18 cellular contexts compared by ENCODE assay signal in the genomic region with DNA sequence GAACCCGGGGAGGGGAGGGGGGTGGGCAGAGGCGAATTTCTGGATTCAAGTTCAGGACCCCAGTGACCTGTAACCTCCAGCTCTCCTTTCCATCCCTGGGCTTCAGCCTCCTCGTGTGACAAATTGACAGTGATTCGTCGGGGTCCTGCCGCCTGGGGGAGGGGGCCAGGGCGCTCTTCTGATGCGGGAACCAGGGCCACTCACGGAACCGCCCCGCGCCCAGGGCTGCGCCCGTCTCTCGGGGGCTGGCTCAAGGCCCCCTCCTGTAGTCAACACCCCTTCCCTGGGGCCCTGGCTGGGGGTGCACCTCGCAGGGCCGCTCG.
DNase-seq lines count a peak whose midpoint lies in the region; ATAC-seq and TF ChIP-seq lines count a peak whose summit lies in the region.
"Had no signal": no experiment of that assay in that cellular context is flagged by ENCODE, and none has a peak within 500 bp of the region (broad histone marks: within the 10 kb centered on the region; RNA-seq: fewer than 3 reads in every experiment).

No MANE protein-coding gene starts in this region.

- WGBS in transverse colon (ENCODE audit: low coverage in 1 of 2), 2 donors, result 7% methylated on average over 18 of the region's 18 CpGs; no CpG with 5 or more reads in 1 of the 2 donors

- H3K9ac ChIP-seq in HUES6 (ENCODE audit: low read length), result no peak overlapping the region

- no peak for TF ChIP-seq CTCF in chondrocyte (IDR thresholded peaks at IDR 0.05)
- TF ChIP-seq CTCF in lower lobe of right lung (IDR thresholded peaks at IDR 0.05), result no peak
- no peak for TF ChIP-seq CTCF in transverse colon (IDR thresholded peaks at IDR 0.05)

- H3K36me3 ChIP-seq in HUES6 (ENCODE audit: control insufficient read depth, insufficient read depth, low read length) (no peaks in the 10 kb centered on the region), lower lobe of right lung (no peaks in the 10 kb centered on the region), transverse colon (no peaks in the 10 kb centered on the region)
- H3K36me3 ChIP-seq: neutrophil had no signal

- H3K4me3 Mint-ChIP-seq in chondrocyte (ENCODE audit: unreplicated experiment), result no peak overlapping the region
- H3K4me3 Mint-ChIP-seq: activated naive CD4-positive, alpha-beta T cell treated with anti-CD3 and anti-CD28 coated beads, Interleukin-2, amount 50 U/mL, for 24 hours; stimulated activated naive CD8-positive, alpha-beta T cell treated with anti-CD3 and anti-CD28 coated beads, Interleukin-15, Interleukin-2, amounts not matched to agents 100 ng/mL and 50 ng/mL, for 24 hours had no signal

- peak; percentile 30 for DNase-seq in chondrocyte (ENCODE audit: low spot score)
- DNase-seq in lower lobe of right lung, result no peak
- DNase-seq in transverse colon, result no peak
- no peak for DNase-seq in cerebellum (ENCODE audit: low spot score)
- DNase-seq in activated T-cell treated with anti-CD3 and anti-CD28 coated beads for 4 hours, result no peak
- DNase-seq: activated CD8-positive, alpha-beta memory T cell treated with anti-CD3 and anti-CD28 coated beads, Interleukin-2, amount 50 U/mL, for 4 hours; DMS79; NCI-H187; NCI-H510A treated with DMSO at 0.1 percent for 48 hours had no signal

- peaks cover 65% of the 10 kb centered on the region for H3K27me3 Mint-ChIP-seq in chondrocyte (ENCODE audit: low read depth)

- peaks cover 21% of the 10 kb centered on the region for H3K4me1 Mint-ChIP-seq in chondrocyte (ENCODE audit: low read depth)
- H3K4me1 Mint-ChIP-seq: activated naive CD4-positive, alpha-beta T cell treated with anti-CD3 and anti-CD28 coated beads, Interleukin-2, amount 50 U/mL, for 24 hours; CD14-positive monocyte had no signal

- intact Hi-C loops in lower lobe of right lung (cut with DNase I), result no loop called here
- intact Hi-C loops in transverse colon (cut with DNase I; ENCODE audit: low total_unique reads), result no loop called here

- H3K9me3 Mint-ChIP-seq in chondrocyte (ENCODE audit: low read depth), result no peaks in the 10 kb centered on the region
- H3K9me3 Mint-ChIP-seq: activated naive CD4-positive, alpha-beta T cell treated with anti-CD3 and anti-CD28 coated beads, Interleukin-2, amount 50 U/mL, for 24 hours; stimulated activated naive CD8-positive, alpha-beta T cell treated with anti-CD3 and anti-CD28 coated beads, Interleukin-15, Interleukin-2, amounts not matched to agents 100 ng/mL and 50 ng/mL, for 24 hours had no signal

- H3K36me3 Mint-ChIP-seq in chondrocyte (ENCODE audit: low read depth), result no peaks in the 10 kb centered on the region
- H3K36me3 Mint-ChIP-seq: activated naive CD4-positive, alpha-beta T cell treated with anti-CD3 and anti-CD28 coated beads, Interleukin-2, amount 50 U/mL, for 24 hours; CD14-positive monocyte had no signal

- no peak for ATAC-seq in lower lobe of right lung
- no peak for ATAC-seq in HG02623 (IDR thresholded peaks at IDR 0.05; ENCODE audit: unreplicated experiment)
- ATAC-seq: activated CD4-positive, CD25-positive, alpha-beta regulatory T cell treated with anti-CD3 and anti-CD28 coated beads, Interleukin-2, amount 50 U/mL, for 24 hours; HCT116 had no signal

- H3K4me3 ChIP-seq in HUES6 (ENCODE audit: low read depth, low read length), result peak overlapping the region; percentile 74
- H3K4me3 ChIP-seq in lower lobe of right lung, result peak overlapping the region; percentile 52
- H3K4me3 ChIP-seq in transverse colon, result peak overlapping the region in 2 of 4 donors; percentile 15 to 28

- TF ChIP-seq EP300 in transverse colon (IDR thresholded peaks at IDR 0.05; ENCODE audit: low read depth), result no peak

- H3K9me3 ChIP-seq in HUES6 (ENCODE audit: control insufficient read depth, insufficient read depth, low read depth, low read length) (no peaks in the 10 kb centered on the region), lower lobe of right lung (no peaks in the 10 kb centered on the region), transverse colon (no peaks in the 10 kb centered on the region)
- H3K9me3 ChIP-seq: neutrophil had no signal

- H3K27ac Mint-ChIP-seq in chondrocyte (ENCODE audit: unreplicated experiment), result no peak overlapping the region
- H3K27ac Mint-ChIP-seq: activated naive CD4-positive, alpha-beta T cell treated with anti-CD3 and anti-CD28 coated beads, Interleukin-2, amount 50 U/mL, for 24 hours; stimulated activated naive CD8-positive, alpha-beta T cell treated with anti-CD3 and anti-CD28 coated beads, Interleukin-15, Interleukin-2, amounts not matched to agents 100 ng/mL and 50 ng/mL, for 24 hours had no signal

- H3K27me3 ChIP-seq in HUES6 (ENCODE audit: control insufficient read depth, insufficient read depth, low read length) (peaks cover 68% of the 10 kb centered on the region), lower lobe of right lung (ENCODE audit: low read depth) (peaks cover 65% of the 10 kb centered on the region), transverse colon (peaks cover 68% of the 10 kb centered on the region)

- in situ Hi-C loops in transverse colon (cut with MboI; ENCODE audit: low pct_ligation_motif_present in 1 of 4, low pct_unique_long_range_greater_than_20kb in 1 of 4, low sequenced_read_pairs in 3 of 4), result no loop called here

- H3K27ac ChIP-seq in HUES6 (ENCODE audit: low read depth, low read length) (no peak overlapping the region), lower lobe of right lung (peak overlapping the region; percentile 64), transverse colon (peak overlapping the region in 3 of 4 donors; percentile 2 to 25 (median 23))
- H3K27ac ChIP-seq: epithelial cell of prostate, neutrophil had no signal

- H3K4me1 ChIP-seq in HUES6 (ENCODE audit: control insufficient read depth, insufficient read depth, low read length) (peaks cover 41% of the 10 kb centered on the region), lower lobe of right lung (peaks cover 16% of the 10 kb centered on the region), transverse colon (peaks cover 0 to 16% (median 14%) of the 10 kb centered on the region in 4 donors)

- TF ChIP-seq POLR2A in transverse colon (IDR thresholded peaks at IDR 0.05), result no peak
